ENCODE assay signal across 20 cellular contexts in genomic region chr9:70830618-70831017, GRCh38.
DNase-seq lines count a peak whose midpoint lies in the region; TF ChIP-seq lines count a peak whose summit lies in the region.
"Had no signal": no experiment of that assay in that cellular context is flagged by ENCODE, and none has a peak within 500 bp of the region (broad histone marks: within the 10 kb centered on the region; RNA-seq: fewer than 3 reads in every experiment).

No MANE protein-coding gene starts in this region.

- H3K4me3 ChIP-seq in HEK293 (ENCODE audit: low read depth, low read length) = no peak overlapping the region
- H3K4me3 ChIP-seq in SK-N-MC = no peak overlapping the region
- H3K4me3 ChIP-seq: Peyer's patch, SJSA1 had no signal

- H3K9me3 ChIP-seq in HEK293 (ENCODE audit: control insufficient read depth, insufficient read depth, low read depth, low read length) (no peaks in the 10 kb centered on the region), SK-N-MC (ENCODE audit: low read depth, low read length) (no peaks in the 10 kb centered on the region)
- H3K9me3 ChIP-seq: Peyer's patch, SJSA1 had no signal

- CTCF ChIA-PET in HEK293 (lab: Yijun Ruan, JAX) = interaction anchor here (0.5 to 0.8 kb wide), 2 partner anchors 22 to 619 kb away, joined by 3 read pairs; no protein-coding TSS in a partner anchor

- H3K4me1 ChIP-seq in HEK293 (ENCODE audit: control insufficient read depth, insufficient read depth, low read length) = 0 out of 2 replicates have a peak, but pooled peaks cover 2% of the 10 kb centered on the region
- H3K4me1 ChIP-seq: Peyer's patch, SJSA1 had no signal

- H3K36me3 ChIP-seq in HEK293 (ENCODE audit: control insufficient read depth in 2 of 2, insufficient read depth in 1 of 2, low read length in 2 of 2) (no peaks in the 10 kb centered on the region), SK-N-MC (ENCODE audit: insufficient read depth, low read length) (no peaks in the 10 kb centered on the region)
- H3K36me3 ChIP-seq: Peyer's patch, SJSA1 had no signal

- no peak overlapping the region for H3K27ac ChIP-seq in HEK293 (ENCODE audit: extremely low read depth, low read depth, low read length)
- no peak overlapping the region for H3K27ac ChIP-seq in SK-N-MC
- H3K27ac ChIP-seq: 22Rv1, Peyer's patch, SJSA1 had no signal

- no peak overlapping the region for H3K9ac ChIP-seq in SK-N-MC (ENCODE audit: insufficient read length)

- DNase-seq in DMS 273 (lab: John Stamatoyannopoulos, UW; ENCODE audit: unreplicated experiment) (peak; percentile 13), DMS 273 treated with DMSO at 0.1 percent for 48 hours (lab: John Stamatoyannopoulos, UW) (no peak), SK-N-MC (ENCODE audit: low read depth, low spot score) (peak; percentile 50), dermis blood vessel endothelial cell (peak; percentile 2), midbrain (lab: John Stamatoyannopoulos, UW) (no peak), COLO668 (lab: John Stamatoyannopoulos, UW; ENCODE audit: unreplicated experiment) (no peak), NK-92 (lab: John Stamatoyannopoulos, UW; ENCODE audit: unreplicated experiment) (no peak)
- DNase-seq: COR-L47; GF-D8; GOT3; NCI-H1092; NCI-H1436 treated with DMSO at 0.1 percent for 48 hours; NCI-H2081; NCI-H2227 treated with DMSO at 0.1 percent for 48 hours; NCI-H510A treated with DMSO at 0.1 percent for 48 hours; NK-92 treated with Interleukin-12 subunit alpha and Interleukin-12 subunit beta, amount 100 ng/mL, for 24 hours; Peyer's patch had no signal

- POLR2A ChIA-PET in HEK293 (lab: Yijun Ruan, JAX) = no interaction called here

- TF ChIP-seq CTCF in HEK293 (tag by site-specific recombination; IDR thresholded peaks at IDR 0.05) = no peak

TF ChIP-seq in HEK293, 187 proteins besides CTCF, POLR2A, EP300 and RAD21 (continues in another document):
- 0 out of 2 replicates have a peak, but pooled peaks have one; percentile 49 for TF ChIP-seq ZNF132 (tag by site-specific recombination; IDR thresholded peaks at IDR 0.05; ENCODE audit: borderline replicate concordance)
- 0 out of 2 replicates have a peak, but pooled peaks have one; percentile 49 for TF ChIP-seq ZNF626 (tag by site-specific recombination; IDR thresholded peaks at IDR 0.05)
- TF ChIP-seq ZNF830 (tag by site-specific recombination; IDR thresholded peaks at IDR 0.05; ENCODE audit: low read depth) = peak; percentile 83
- 0 out of 2 replicates have a peak, but pooled peaks have one; percentile 51 for TF ChIP-seq ZNF544 (tag by site-specific recombination; IDR thresholded peaks at IDR 0.05)
- TF ChIP-seq ZBTB17 (tag by site-specific recombination; IDR thresholded peaks at IDR 0.05) = no peak
- TF ChIP-seq TCF7L2 (IDR thresholded peaks at IDR 0.05; ENCODE audit: borderline replicate concordance, low read depth, low read length) = no peak
- TF ChIP-seq, protein P1, sequence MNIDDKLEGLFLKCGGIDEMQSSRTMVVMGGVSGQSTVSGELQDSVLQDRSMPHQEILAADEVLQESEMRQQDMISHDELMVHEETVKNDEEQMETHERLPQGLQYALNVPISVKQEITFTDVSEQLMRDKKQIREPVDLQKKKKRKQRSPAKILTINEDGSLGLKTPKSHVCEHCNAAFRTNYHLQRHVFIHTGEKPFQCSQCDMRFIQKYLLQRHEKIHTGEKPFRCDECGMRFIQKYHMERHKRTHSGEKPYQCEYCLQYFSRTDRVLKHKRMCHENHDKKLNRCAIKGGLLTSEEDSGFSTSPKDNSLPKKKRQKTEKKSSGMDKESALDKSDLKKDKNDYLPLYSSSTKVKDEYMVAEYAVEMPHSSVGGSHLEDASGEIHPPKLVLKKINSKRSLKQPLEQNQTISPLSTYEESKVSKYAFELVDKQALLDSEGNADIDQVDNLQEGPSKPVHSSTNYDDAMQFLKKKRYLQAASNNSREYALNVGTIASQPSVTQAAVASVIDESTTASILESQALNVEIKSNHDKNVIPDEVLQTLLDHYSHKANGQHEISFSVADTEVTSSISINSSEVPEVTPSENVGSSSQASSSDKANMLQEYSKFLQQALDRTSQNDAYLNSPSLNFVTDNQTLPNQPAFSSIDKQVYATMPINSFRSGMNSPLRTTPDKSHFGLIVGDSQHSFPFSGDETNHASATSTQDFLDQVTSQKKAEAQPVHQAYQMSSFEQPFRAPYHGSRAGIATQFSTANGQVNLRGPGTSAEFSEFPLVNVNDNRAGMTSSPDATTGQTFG (tag by site-specific recombination; IDR thresholded peaks at IDR 0.05; ENCODE audit: borderline replicate concordance) = no peak
- TF ChIP-seq ZNF175 (tag by site-specific recombination; IDR thresholded peaks at IDR 0.05) = no peak
- TF ChIP-seq, protein P2, sequence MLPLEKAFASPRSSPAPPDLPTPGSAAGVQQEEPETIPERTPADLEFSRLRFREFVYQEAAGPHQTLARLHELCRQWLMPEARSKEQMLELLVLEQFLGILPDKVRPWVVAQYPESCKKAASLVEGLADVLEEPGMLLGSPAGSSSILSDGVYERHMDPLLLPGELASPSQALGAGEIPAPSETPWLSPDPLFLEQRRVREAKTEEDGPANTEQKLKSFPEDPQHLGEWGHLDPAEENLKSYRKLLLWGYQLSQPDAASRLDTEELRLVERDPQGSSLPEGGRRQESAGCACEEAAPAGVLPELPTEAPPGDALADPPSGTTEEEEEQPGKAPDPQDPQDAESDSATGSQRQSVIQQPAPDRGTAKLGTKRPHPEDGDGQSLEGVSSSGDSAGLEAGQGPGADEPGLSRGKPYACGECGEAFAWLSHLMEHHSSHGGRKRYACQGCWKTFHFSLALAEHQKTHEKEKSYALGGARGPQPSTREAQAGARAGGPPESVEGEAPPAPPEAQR (tag by site-specific recombination; IDR thresholded peaks at IDR 0.05) = no peak
- no peak for TF ChIP-seq YY1 (tag by site-specific recombination; IDR thresholded peaks at IDR 0.05)
- TF ChIP-seq, protein P3, sequence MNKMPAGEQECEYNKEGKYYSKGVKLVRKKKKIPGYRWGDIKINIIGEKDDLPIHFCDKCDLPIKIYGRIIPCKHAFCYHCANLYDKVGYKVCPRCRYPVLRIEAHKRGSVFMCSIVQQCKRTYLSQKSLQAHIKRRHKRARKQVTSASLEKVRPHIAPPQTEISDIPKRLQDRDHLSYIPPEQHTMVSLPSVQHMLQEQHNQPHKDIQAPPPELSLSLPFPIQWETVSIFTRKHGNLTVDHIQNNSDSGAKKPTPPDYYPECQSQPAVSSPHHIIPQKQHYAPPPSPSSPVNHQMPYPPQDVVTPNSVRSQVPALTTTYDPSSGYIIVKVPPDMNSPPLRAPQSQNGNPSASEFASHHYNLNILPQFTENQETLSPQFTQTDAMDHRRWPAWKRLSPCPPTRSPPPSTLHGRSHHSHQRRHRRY (tag by site-specific recombination; IDR thresholded peaks at IDR 0.05) = no peak
- TF ChIP-seq ZNF488 (tag by site-specific recombination; IDR thresholded peaks at IDR 0.05) = no peak
- TF ChIP-seq MEIS1 (CRISPR knock-in tag; IDR thresholded peaks at IDR 0.05; ENCODE audit: borderline replicate concordance) = no peak
- TF ChIP-seq ZNF398 (tag by site-specific recombination; IDR thresholded peaks at IDR 0.05) = no peak
- TF ChIP-seq ZNF549 (tag by site-specific recombination; IDR thresholded peaks at IDR 0.05) = peak; percentile 82
- TF ChIP-seq ZNF621 (tag by site-specific recombination; IDR thresholded peaks at IDR 0.05) = no peak
- no peak for TF ChIP-seq ZNF501 (tag by site-specific recombination; IDR thresholded peaks at IDR 0.05)
- TF ChIP-seq, protein P4, sequence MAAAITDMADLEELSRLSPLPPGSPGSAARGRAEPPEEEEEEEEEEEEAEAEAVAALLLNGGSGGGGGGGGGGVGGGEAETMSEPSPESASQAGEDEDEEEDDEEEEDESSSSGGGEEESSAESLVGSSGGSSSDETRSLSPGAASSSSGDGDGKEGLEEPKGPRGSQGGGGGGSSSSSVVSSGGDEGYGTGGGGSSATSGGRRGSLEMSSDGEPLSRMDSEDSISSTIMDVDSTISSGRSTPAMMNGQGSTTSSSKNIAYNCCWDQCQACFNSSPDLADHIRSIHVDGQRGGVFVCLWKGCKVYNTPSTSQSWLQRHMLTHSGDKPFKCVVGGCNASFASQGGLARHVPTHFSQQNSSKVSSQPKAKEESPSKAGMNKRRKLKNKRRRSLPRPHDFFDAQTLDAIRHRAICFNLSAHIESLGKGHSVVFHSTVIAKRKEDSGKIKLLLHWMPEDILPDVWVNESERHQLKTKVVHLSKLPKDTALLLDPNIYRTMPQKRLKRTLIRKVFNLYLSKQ (tag by site-specific recombination; IDR thresholded peaks at IDR 0.05; ENCODE audit: borderline replicate concordance) = no peak
- no peak for TF ChIP-seq SP2 (tag by site-specific recombination; IDR thresholded peaks at IDR 0.05)

Comparison
In these comparisons a context has a peak if more than half of its experiments do, and no peak if none do; other contexts are left out.
1. DNase-seq: peak in DMS 273 (single experiment), SK-N-MC (single experiment) and dermis blood vessel endothelial cell (single experiment); none in DMS 273 treated with DMSO at 0.1 percent for 48 hours (single experiment), midbrain (single experiment), COLO668 (single experiment) and NK-92 (single experiment).